ENCODE assay signal across 1 cellular context in the genomic region with DNA sequence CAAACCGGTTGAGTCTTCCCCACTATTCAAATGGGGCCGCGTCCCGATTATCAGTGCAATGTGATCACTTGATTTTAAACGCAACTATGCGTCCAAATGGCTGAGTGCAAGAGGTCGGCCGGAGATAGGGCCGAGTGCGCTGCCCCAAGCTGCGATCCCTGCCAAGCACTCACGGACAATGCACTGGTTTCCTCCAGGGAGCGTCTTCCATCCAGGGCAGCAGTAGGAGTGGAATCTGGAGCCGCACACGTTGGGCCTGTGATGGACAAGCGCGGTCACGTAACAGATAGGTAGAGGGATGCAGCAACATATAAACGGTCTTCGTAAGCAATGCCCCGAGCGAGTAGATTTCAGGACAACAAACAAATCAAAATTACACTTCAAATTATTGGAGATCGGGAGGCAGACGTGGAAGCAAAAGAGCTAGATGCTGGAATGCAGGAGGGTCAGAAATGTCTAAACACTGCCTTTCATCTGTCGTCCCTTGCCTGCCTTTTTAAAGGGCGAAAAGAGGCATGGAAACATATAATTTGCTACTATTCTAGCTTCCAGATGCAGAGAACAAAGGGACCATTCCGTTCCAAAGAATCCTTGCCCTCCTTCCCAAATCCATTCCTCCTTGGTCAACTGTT.
TF ChIP-seq lines count a peak whose summit lies in the region.

No MANE protein-coding gene starts in this region.

TF ChIP-seq in GM23338, 12 proteins besides CTCF, POLR2A, EP300 and RAD21:
- TF ChIP-seq EZH2 (IDR thresholded peaks at IDR 0.05; ENCODE audit: low read depth, unreplicated experiment) (peak; percentile 14), ZNF114 (CRISPR knock-in tag; IDR thresholded peaks at IDR 0.05) (no peak)
